Comparison of ENCODE assay signal across 7 cellular contexts in genomic region chr21:43726686-43727570, GRCh38. TPM values are rescaled to one million over a fixed set of nuclear protein-coding genes. Genes with fewer than 3 reads are reported as not detected.
DNase-seq lines count a peak whose midpoint lies in the region; ATAC-seq and TF ChIP-seq lines count a peak whose summit lies in the region.

No MANE protein-coding gene starts in this region.

- POLR2A ChIA-PET in activated CD8-positive, alpha-beta T cell treated with anti-CD3 and anti-CD28 coated beads, Interleukin-2, amount 10 ng/mL, durations not matched to agents 7 days and 5 days (lab: Charles Lee), result no interaction called here

- peaks cover 63% of the 10 kb centered on the region for H3K4me1 Mint-ChIP-seq in activated CD8-positive, alpha-beta T cell treated with anti-CD3 and anti-CD28 coated beads, Interleukin-2, amount 10 ng/mL, durations not matched to agents 7 days and 5 days (ENCODE audit: low read depth)
- H3K4me1 Mint-ChIP-seq in immature natural killer cell, result peaks cover 48 to 49% of the 10 kb centered on the region in 2 donors

- peak overlapping the region; percentile 65 for H3K27ac Mint-ChIP-seq in activated CD8-positive, alpha-beta T cell treated with anti-CD3 and anti-CD28 coated beads, Interleukin-2, amount 10 ng/mL, durations not matched to agents 7 days and 5 days
- peak overlapping the region in 5 of 6 donors; percentile 69 to 94 (median 76) for H3K27ac Mint-ChIP-seq in immature natural killer cell

- peaks cover 26% of the 10 kb centered on the region for H3K36me3 Mint-ChIP-seq in activated CD8-positive, alpha-beta T cell treated with anti-CD3 and anti-CD28 coated beads, Interleukin-2, amount 10 ng/mL, durations not matched to agents 7 days and 5 days (ENCODE audit: low read depth)
- H3K36me3 Mint-ChIP-seq in immature natural killer cell, result peaks cover 0 to 3% (median 0%) of the 10 kb centered on the region in 3 donors

- H3K36me3 ChIP-seq in stomach, result peaks cover 9 to 13% (median 11%) of the 10 kb centered on the region in 4 donors

- TF ChIP-seq POLR2A in stomach (IDR thresholded peaks at IDR 0.05), result peak in 1 of 4 donors; percentile 42

- no peaks in the 10 kb centered on the region for H3K27me3 Mint-ChIP-seq in activated CD8-positive, alpha-beta T cell treated with anti-CD3 and anti-CD28 coated beads, Interleukin-2, amount 10 ng/mL, durations not matched to agents 7 days and 5 days (ENCODE audit: low read depth)
- peaks cover 10 to 16% (median 14%) of the 10 kb centered on the region in 3 donors for H3K27me3 Mint-ChIP-seq in immature natural killer cell (ENCODE audit: low read depth in 3 of 3)

- H3K9me3 Mint-ChIP-seq in activated CD8-positive, alpha-beta T cell treated with anti-CD3 and anti-CD28 coated beads, Interleukin-2, amount 10 ng/mL, durations not matched to agents 7 days and 5 days (ENCODE audit: insufficient read depth), result no peaks in the 10 kb centered on the region
- H3K9me3 Mint-ChIP-seq in immature natural killer cell, result no peaks in the 10 kb centered on the region

- H3K4me3 ChIP-seq in HL-60 (replicated peaks; ENCODE audit: insufficient read depth, low read length) (0 out of 2 replicates have a peak overlapping the region, but pooled peaks have one; percentile 17), stomach (peak overlapping the region in 2 of 4 donors; percentile 43 to 50)

- intact Hi-C loops in stomach (cut with DNase I; ENCODE audit: low total_unique reads), result no loop called here

- no peak for TF ChIP-seq CTCF in HL-60 (IDR thresholded peaks at IDR 0.05; ENCODE audit: insufficient read depth, low read length)
- TF ChIP-seq CTCF in stomach (IDR thresholded peaks at IDR 0.05), result no peak

- H3K9me3 ChIP-seq in stomach, result no peaks in the 10 kb centered on the region

- H3K27ac ChIP-seq in HL-60 (replicated peaks) (peak overlapping the region; percentile 81), stomach (peak overlapping the region; percentile 63 to 90 (median 87))

- H3K4me1 ChIP-seq in stomach, result peaks cover 47 to 90% (median 69%) of the 10 kb centered on the region in 4 donors

- CTCF ChIA-PET in activated CD8-positive, alpha-beta T cell treated with anti-CD3 and anti-CD28 coated beads, Interleukin-2, amount 10 ng/mL, durations not matched to agents 7 days and 5 days (lab: Charles Lee), result no interaction called here

- DNase-seq in HL-60 (ENCODE audit: low read depth in 1 of 2, low spot score in 1 of 2), result peak; percentile 49 to 57
- no peak for DNase-seq in activated CD8-positive, alpha-beta T cell treated with anti-CD3 and anti-CD28 coated beads, Interleukin-2, amount 10 ng/mL, durations not matched to agents 7 days and 5 days
- DNase-seq in immature natural killer cell, result no peak
- DNase-seq in stomach, result no peak
- no peak for DNase-seq in NCI-H146 treated with DMSO at 0.1 percent for 48 hours (lab: John Stamatoyannopoulos, UW; ENCODE audit: unreplicated experiment)
- DNase-seq in mesenteric fat pad (ENCODE audit: low spot score), result no peak
- no peak for DNase-seq in DMS153 treated with DMSO at 0.1 percent for 48 hours (lab: John Stamatoyannopoulos, UW; ENCODE audit: unreplicated experiment)

- H3K27me3 ChIP-seq in HL-60 (ENCODE audit: insufficient read depth, poor library complexity, severe bottlenecking) (no peaks in the 10 kb centered on the region), stomach (no peaks in the 10 kb centered on the region)

- no peak for TF ChIP-seq EP300 in stomach (IDR thresholded peaks at IDR 0.05)

- 35 to 55% (median 44%) methylated on average over 17 to 21 of the region's 21 CpGs for WGBS in stomach, 5 donors

- H3K4me3 Mint-ChIP-seq in activated CD8-positive, alpha-beta T cell treated with anti-CD3 and anti-CD28 coated beads, Interleukin-2, amount 10 ng/mL, durations not matched to agents 7 days and 5 days, result peak overlapping the region; percentile 78
- H3K4me3 Mint-ChIP-seq in immature natural killer cell, result peak overlapping the region; percentile 68 to 87 (median 86)

- ATAC-seq in activated CD8-positive, alpha-beta T cell treated with anti-CD3 and anti-CD28 coated beads, Interleukin-2, amount 10 ng/mL, durations not matched to agents 7 days and 5 days, result no peak

RNA-seq across cellular contexts. Expression of gene PDXK, which starts 8.0 kb away (rescaled TPM):
- 100 to 1,000 TPM in 1 of 2 experiments, 10 to 100 TPM in 1; 94.5 to 100 TPM for total RNA-seq in activated CD8-positive, alpha-beta T cell treated with anti-CD3 and anti-CD28 coated beads, Interleukin-2, amount 10 ng/mL, durations not matched to agents 7 days and 5 days
- polyA plus RNA-seq in immature natural killer cell (10 to 100 TPM; 47.1 to 55.2 (median 50.9) TPM), stomach (10 to 100 TPM; 36.7 to 53.1 (median 51.5) TPM)
- total RNA-seq in stomach (100 to 1,000 TPM in 1 of 5 donors, 10 to 100 TPM in 4; 41.9 to 139 (median 57.5) TPM), mesenteric fat pad (261 TPM)

RNA-seq across cellular contexts. Expression of gene CSTB, which starts 49.2 kb away (rescaled TPM):
- total RNA-seq in activated CD8-positive, alpha-beta T cell treated with anti-CD3 and anti-CD28 coated beads, Interleukin-2, amount 10 ng/mL, durations not matched to agents 7 days and 5 days, result 10 to 100 TPM; 50.2 to 54.4 TPM
- polyA plus RNA-seq in immature natural killer cell (10 to 100 TPM; 37.9 to 63.0 (median 52.2) TPM), stomach (100 to 1,000 TPM in 1 of 3 donors, 10 to 100 TPM in 2; 82.5 to 403 (median 97.0) TPM)
- total RNA-seq in stomach (10 to 100 TPM in 3 of 5 donors, 1 to 10 TPM in 1, under 1 TPM in 1; 0.58 to 36.4 (median 13.0) TPM), mesenteric fat pad (84.9 TPM)

Comparison
In these comparisons a context has a peak if more than half of its experiments do, and no peak if none do; other contexts are left out.
1. DNase-seq: peak in HL-60 (2 of 2); none in activated CD8-positive, alpha-beta T cell treated with anti-CD3 and anti-CD28 coated beads, Interleukin-2, amount 10 ng/mL, durations not matched to agents 7 days and 5 days (single experiment), immature natural killer cell (0 of 3), stomach (single experiment), NCI-H146 treated with DMSO at 0.1 percent for 48 hours (single experiment), mesenteric fat pad (single experiment) and DMS153 treated with DMSO at 0.1 percent for 48 hours (single experiment).